7 cellular contexts compared by ENCODE assay signal in the genomic region with DNA sequence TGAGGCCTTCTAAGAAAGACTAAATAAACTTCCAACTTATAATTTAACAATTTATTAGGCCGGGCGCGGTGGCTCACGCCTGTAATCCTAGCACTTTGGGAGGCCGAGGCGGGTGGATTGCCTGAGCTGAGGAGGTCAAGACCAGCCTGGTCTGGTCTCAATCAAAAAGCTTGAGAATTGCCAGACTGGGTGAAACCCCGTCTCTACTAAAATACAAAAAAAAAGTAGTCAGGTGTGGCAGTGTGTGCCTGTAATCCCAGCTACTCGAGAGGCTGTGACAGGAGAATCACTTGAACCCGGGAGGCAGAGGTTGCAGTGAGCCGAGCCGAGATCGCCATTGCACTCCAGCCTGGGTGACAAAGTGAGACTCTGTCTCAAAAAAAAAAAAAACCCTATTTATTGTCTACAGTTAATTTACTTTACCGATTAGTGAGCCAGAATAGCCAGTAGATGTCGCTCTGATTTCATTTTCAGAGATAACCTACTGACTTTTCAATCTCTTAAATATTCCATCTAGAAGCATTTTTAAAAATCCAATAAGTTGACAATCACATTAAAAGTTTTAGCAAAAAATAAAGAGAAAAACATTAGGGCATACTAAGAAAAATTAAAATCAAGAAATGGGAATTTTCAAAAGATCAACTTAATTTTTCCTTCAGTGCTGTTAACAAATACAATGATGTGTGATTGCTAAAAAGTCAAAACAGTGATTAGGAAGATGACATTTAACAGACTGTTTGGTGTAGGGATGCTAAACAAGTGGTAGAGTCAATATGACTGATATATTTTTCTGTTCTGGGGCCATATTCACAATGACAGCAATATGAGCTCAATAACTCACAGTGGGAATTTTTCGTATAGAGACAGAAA. TPM values are rescaled to one million over a fixed set of nuclear protein-coding genes. Genes with fewer than 3 reads are reported as not detected.
DNase-seq lines count a peak whose midpoint lies in the region; ATAC-seq lines count a peak whose summit lies in the region.

No MANE protein-coding gene starts in this region.

- peaks cover 13% of the 10 kb centered on the region for H3K27me3 Mint-ChIP-seq in activated naive CD8-positive, alpha-beta T cell treated with anti-CD3 and anti-CD28 coated beads, Interleukin-2, amount 50 U/mL, for 24 hours

- H3K36me3 ChIP-seq in SJCRH30, result no peaks in the 10 kb centered on the region

- H3K9me3 ChIP-seq in SJCRH30 (replicated peaks), result no peaks in the 10 kb centered on the region

- H3K27me3 ChIP-seq in SJCRH30, result no peaks in the 10 kb centered on the region

- no peaks in the 10 kb centered on the region for H3K9me3 Mint-ChIP-seq in activated naive CD8-positive, alpha-beta T cell treated with anti-CD3 and anti-CD28 coated beads, Interleukin-2, amount 50 U/mL, for 24 hours

- H3K4me3 ChIP-seq in SJCRH30, result peak overlapping the region; percentile 27; the same call in 1 of the 2 replicates

- no peak overlapping the region for H3K27ac Mint-ChIP-seq in activated naive CD8-positive, alpha-beta T cell treated with anti-CD3 and anti-CD28 coated beads, Interleukin-2, amount 50 U/mL, for 24 hours

- no peak for ATAC-seq in activated naive CD8-positive, alpha-beta T cell treated with anti-CD3 and anti-CD28 coated beads, Interleukin-2, amount 50 U/mL, for 24 hours

- H3K4me3 Mint-ChIP-seq in activated naive CD8-positive, alpha-beta T cell treated with anti-CD3 and anti-CD28 coated beads, Interleukin-2, amount 50 U/mL, for 24 hours, result no peak overlapping the region

- no peaks in the 10 kb centered on the region for H3K4me1 Mint-ChIP-seq in activated naive CD8-positive, alpha-beta T cell treated with anti-CD3 and anti-CD28 coated beads, Interleukin-2, amount 50 U/mL, for 24 hours

- no peaks in the 10 kb centered on the region for H3K4me1 ChIP-seq in SJCRH30

- DNase-seq in ELR (ENCODE audit: low read depth) (peak; percentile 71), KG1 (lab: John Stamatoyannopoulos, UW) (peak; percentile 33), SJCRH30 (peak; percentile 19 to 83), fibroblast of gingiva (ENCODE audit: low read depth) (peak; percentile 17), putamen (ENCODE audit: low spot score) (peak; percentile 37)
- no peak for DNase-seq in activated naive CD8-positive, alpha-beta T cell treated with anti-CD3 and anti-CD28 coated beads, Interleukin-2, amount 50 U/mL, for 24 hours
- no peak for DNase-seq in effector CD8-positive, alpha-beta T cell (lab: John Stamatoyannopoulos, UW)

- no peaks in the 10 kb centered on the region for H3K36me3 Mint-ChIP-seq in activated naive CD8-positive, alpha-beta T cell treated with anti-CD3 and anti-CD28 coated beads, Interleukin-2, amount 50 U/mL, for 24 hours (ENCODE audit: low read depth)

- H3K27ac ChIP-seq in SJCRH30, result no peak overlapping the region

RNA-seq across cellular contexts. Expression of gene SHROOM3, which starts 4.3 kb away (rescaled TPM):
- 22.8 and 23.0 TPM in 2 replicates for total RNA-seq in SJCRH30 (2014; rRNA removed; shearing (Covaris generic))

RNA-seq across cellular contexts. Expression of gene CCDC158, which starts 9.8 kb away (rescaled TPM):
- not detected in 2 replicates for total RNA-seq in SJCRH30 (2014; rRNA removed; shearing (Covaris generic))

Comparison
In these comparisons a context has a peak if more than half of its experiments do, and no peak if none do; other contexts are left out.
1. DNase-seq: peak in ELR (single experiment), KG1 (single experiment), SJCRH30 (2 of 2), fibroblast of gingiva (single experiment) and putamen (single experiment); none in activated naive CD8-positive, alpha-beta T cell treated with anti-CD3 and anti-CD28 coated beads, Interleukin-2, amount 50 U/mL, for 24 hours (single experiment) and effector CD8-positive, alpha-beta T cell (single experiment).